Comparison of ENCODE assay signal across 1 cellular context in the genomic region with DNA sequence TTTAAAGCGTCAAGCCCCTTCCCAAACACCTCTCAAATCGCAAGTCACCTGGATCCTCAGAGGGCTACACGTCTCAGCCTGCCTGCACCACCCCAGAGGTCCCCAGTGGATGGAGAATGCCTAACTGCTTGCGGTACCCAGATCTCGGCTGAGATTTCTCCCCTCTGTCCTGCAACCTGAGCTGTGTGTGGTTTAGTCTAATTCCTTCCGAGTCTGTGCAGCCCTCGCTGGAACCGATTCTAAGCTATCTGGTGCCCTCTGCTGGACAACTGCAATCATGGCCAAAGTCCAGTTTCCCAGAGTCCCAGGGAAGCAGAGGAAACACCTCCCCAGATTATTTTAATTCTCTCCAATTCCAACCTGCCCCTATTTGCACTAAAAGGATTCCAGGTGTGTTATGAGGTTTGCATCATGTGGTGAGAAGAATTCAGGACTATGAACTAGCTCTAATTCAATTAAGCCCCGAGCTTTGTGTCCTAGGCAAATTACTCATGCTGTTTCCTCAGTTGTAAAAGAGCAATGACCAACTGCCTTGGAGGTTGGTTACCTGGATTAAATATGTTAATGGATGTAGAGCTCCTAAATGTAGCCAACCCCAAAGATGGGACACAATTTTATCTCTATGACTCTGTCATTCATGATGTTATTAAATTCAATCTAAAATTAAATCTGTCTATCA.
A peak's percentile ranks its signal among the peaks of the same experiment; 100 is the strongest.
TF ChIP-seq lines count a peak whose summit lies in the region.

No MANE protein-coding gene starts in this region.

TF ChIP-seq in HepG2, 621 proteins besides CTCF, POLR2A, EP300 and RAD21 (continued from another document):
- 0 out of 2 replicates have a peak, but pooled peaks have one; percentile 40 for TF ChIP-seq ZNF30 (CRISPR knock-in tag; IDR thresholded peaks at IDR 0.05)
- no peak for TF ChIP-seq KDM3A (CRISPR knock-in tag; IDR thresholded peaks at IDR 0.05; ENCODE audit: low read depth)
- 0 out of 2 replicates have a peak, but pooled peaks have one; percentile 52 for TF ChIP-seq ZSCAN9 (CRISPR knock-in tag; IDR thresholded peaks at IDR 0.05; ENCODE audit: borderline replicate concordance)
- peak; percentile 80 for TF ChIP-seq ZMYM3 (CRISPR knock-in tag; IDR thresholded peaks at IDR 0.05)
- peak; percentile 56 for TF ChIP-seq CBX1 (IDR thresholded peaks at IDR 0.05; ENCODE audit: low read depth)
- TF ChIP-seq HNF4A (CRISPR knock-in tag; IDR thresholded peaks at IDR 0.05), result peak; percentile 89
- TF ChIP-seq, protein P1, sequence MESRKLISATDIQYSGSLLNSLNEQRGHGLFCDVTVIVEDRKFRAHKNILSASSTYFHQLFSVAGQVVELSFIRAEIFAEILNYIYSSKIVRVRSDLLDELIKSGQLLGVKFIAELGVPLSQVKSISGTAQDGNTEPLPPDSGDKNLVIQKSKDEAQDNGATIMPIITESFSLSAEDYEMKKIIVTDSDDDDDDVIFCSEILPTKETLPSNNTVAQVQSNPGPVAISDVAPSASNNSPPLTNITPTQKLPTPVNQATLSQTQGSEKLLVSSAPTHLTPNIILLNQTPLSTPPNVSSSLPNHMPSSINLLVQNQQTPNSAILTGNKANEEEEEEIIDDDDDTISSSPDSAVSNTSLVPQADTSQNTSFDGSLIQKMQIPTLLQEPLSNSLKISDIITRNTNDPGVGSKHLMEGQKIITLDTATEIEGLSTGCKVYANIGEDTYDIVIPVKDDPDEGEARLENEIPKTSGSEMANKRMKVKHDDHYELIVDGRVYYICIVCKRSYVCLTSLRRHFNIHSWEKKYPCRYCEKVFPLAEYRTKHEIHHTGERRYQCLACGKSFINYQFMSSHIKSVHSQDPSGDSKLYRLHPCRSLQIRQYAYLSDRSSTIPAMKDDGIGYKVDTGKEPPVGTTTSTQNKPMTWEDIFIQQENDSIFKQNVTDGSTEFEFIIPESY (CRISPR knock-in tag; IDR thresholded peaks at IDR 0.05), result no peak
- no peak for TF ChIP-seq ZNF670 (CRISPR knock-in tag; IDR thresholded peaks at IDR 0.05; ENCODE audit: borderline replicate concordance)
- no peak for TF ChIP-seq ZZZ3 (CRISPR knock-in tag; IDR thresholded peaks at IDR 0.05; ENCODE audit: borderline replicate concordance)
- TF ChIP-seq, protein P2, sequence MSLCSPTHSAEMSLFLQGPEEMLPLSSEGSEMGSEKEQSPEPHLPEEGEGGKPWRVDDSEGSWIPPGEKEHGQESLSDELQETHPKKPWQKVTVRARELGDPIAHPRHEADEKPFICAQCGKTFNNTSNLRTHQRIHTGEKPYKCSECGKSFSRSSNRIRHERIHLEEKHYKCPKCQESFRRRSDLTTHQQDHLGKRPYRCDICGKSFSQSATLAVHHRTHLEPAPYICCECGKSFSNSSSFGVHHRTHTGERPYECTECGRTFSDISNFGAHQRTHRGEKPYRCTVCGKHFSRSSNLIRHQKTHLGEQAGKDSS (CRISPR knock-in tag; IDR thresholded peaks at IDR 0.05; ENCODE audit: borderline replicate concordance, low read depth), result 0 out of 2 replicates have a peak, but pooled peaks have one; percentile 64
- TF ChIP-seq NONO (IDR thresholded peaks at IDR 0.05), result no peak
- 0 out of 2 replicates have a peak, but pooled peaks have one; percentile 25 for TF ChIP-seq NONO (CRISPR knock-in tag; conservative IDR thresholded peaks at IDR 0.05)
- TF ChIP-seq, protein P3, sequence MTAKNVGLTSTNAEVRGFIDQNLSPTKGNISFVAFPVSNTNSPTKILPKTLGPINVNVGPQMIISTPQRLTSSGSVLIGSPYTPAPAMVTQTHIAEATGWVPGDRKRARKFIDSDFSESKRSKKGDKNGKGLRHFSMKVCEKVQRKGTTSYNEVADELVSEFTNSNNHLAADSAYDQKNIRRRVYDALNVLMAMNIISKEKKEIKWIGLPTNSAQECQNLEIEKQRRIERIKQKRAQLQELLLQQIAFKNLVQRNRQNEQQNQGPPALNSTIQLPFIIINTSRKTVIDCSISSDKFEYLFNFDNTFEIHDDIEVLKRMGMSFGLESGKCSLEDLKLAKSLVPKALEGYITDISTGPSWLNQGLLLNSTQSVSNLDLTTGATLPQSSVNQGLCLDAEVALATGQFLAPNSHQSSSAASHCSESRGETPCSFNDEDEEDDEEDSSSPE (CRISPR knock-in tag; IDR thresholded peaks at IDR 0.05), result no peak
- peak; percentile 74 for TF ChIP-seq ZFP36 (IDR thresholded peaks at IDR 0.05; ENCODE audit: borderline replicate concordance, low read depth, low read length, partially characterized antibody)
- TF ChIP-seq ELF3 (CRISPR knock-in tag; IDR thresholded peaks at IDR 0.05), result 0 out of 2 replicates have a peak, but pooled peaks have one; percentile 15
- no peak for TF ChIP-seq NKX3-1 (CRISPR knock-in tag; IDR thresholded peaks at IDR 0.05)
- TF ChIP-seq, protein P4, sequence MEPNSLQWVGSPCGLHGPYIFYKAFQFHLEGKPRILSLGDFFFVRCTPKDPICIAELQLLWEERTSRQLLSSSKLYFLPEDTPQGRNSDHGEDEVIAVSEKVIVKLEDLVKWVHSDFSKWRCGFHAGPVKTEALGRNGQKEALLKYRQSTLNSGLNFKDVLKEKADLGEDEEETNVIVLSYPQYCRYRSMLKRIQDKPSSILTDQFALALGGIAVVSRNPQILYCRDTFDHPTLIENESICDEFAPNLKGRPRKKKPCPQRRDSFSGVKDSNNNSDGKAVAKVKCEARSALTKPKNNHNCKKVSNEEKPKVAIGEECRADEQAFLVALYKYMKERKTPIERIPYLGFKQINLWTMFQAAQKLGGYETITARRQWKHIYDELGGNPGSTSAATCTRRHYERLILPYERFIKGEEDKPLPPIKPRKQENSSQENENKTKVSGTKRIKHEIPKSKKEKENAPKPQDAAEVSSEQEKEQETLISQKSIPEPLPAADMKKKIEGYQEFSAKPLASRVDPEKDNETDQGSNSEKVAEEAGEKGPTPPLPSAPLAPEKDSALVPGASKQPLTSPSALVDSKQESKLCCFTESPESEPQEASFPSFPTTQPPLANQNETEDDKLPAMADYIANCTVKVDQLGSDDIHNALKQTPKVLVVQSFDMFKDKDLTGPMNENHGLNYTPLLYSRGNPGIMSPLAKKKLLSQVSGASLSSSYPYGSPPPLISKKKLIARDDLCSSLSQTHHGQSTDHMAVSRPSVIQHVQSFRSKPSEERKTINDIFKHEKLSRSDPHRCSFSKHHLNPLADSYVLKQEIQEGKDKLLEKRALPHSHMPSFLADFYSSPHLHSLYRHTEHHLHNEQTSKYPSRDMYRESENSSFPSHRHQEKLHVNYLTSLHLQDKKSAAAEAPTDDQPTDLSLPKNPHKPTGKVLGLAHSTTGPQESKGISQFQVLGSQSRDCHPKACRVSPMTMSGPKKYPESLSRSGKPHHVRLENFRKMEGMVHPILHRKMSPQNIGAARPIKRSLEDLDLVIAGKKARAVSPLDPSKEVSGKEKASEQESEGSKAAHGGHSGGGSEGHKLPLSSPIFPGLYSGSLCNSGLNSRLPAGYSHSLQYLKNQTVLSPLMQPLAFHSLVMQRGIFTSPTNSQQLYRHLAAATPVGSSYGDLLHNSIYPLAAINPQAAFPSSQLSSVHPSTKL (CRISPR knock-in tag; IDR thresholded peaks at IDR 0.05), result 0 out of 2 replicates have a peak, but pooled peaks have one; percentile 12
- no peak for TF ChIP-seq BORCS8-MEF2B (CRISPR knock-in tag; IDR thresholded peaks at IDR 0.05)
- TF ChIP-seq PAX8 (CRISPR knock-in tag; IDR thresholded peaks at IDR 0.05; ENCODE audit: borderline replicate concordance), result 0 out of 2 replicates have a peak, but pooled peaks have one; percentile 41
- TF ChIP-seq, protein P5, sequence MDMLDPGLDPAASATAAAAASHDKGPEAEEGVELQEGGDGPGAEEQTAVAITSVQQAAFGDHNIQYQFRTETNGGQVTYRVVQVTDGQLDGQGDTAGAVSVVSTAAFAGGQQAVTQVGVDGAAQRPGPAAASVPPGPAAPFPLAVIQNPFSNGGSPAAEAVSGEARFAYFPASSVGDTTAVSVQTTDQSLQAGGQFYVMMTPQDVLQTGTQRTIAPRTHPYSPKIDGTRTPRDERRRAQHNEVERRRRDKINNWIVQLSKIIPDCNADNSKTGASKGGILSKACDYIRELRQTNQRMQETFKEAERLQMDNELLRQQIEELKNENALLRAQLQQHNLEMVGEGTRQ (IDR thresholded peaks at IDR 0.05; ENCODE audit: low read depth, low read length), result no peak
- TF ChIP-seq, protein P5 (CRISPR knock-in tag; IDR thresholded peaks at IDR 0.05; ENCODE audit: borderline replicate concordance), result no peak
- TF ChIP-seq, protein P6, sequence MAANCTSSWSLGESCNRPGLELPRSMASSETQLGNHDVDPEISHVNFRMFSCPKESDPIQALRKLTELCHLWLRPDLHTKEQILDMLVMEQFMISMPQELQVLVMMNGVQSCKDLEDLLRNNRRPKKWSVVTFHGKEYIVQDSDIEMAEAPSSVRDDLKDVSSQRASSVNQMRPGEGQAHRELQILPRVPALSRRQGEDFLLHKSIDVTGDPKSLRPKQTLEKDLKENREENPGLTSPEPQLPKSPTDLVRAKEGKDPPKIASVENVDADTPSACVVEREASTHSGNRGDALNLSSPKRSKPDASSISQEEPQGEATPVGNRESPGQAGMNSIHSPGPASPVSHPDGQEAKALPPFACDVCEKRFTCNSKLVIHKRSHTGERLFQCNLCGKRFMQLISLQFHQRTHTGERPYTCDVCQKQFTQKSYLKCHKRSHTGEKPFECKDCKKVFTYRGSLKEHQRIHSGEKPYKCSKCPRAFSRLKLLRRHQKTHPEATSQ (CRISPR knock-in tag; IDR thresholded peaks at IDR 0.05; ENCODE audit: borderline replicate concordance), result no peak
- TF ChIP-seq SSRP1 (CRISPR knock-in tag; IDR thresholded peaks at IDR 0.05), result no peak
- TF ChIP-seq, protein P7, sequence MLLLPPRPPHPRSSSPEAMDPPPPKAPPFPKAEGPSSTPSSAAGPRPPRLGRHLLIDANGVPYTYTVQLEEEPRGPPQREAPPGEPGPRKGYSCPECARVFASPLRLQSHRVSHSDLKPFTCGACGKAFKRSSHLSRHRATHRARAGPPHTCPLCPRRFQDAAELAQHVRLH (CRISPR knock-in tag; IDR thresholded peaks at IDR 0.05; ENCODE audit: borderline replicate concordance, low read depth), result no peak
- TF ChIP-seq NFIB (CRISPR knock-in tag; IDR thresholded peaks at IDR 0.05; ENCODE audit: borderline replicate concordance), result no peak
- TF ChIP-seq NCOA5 (CRISPR knock-in tag; IDR thresholded peaks at IDR 0.05), result no peak
- TF ChIP-seq PAF1 (CRISPR knock-in tag; IDR thresholded peaks at IDR 0.05), result no peak
- TF ChIP-seq ZNF782 (CRISPR knock-in tag; IDR thresholded peaks at IDR 0.05; ENCODE audit: borderline replicate concordance), result 0 out of 2 replicates have a peak, but pooled peaks have one; percentile 55
- TF ChIP-seq HNF4G (IDR thresholded peaks at IDR 0.05; ENCODE audit: borderline replicate concordance, low read depth, low read length), result peak; percentile 97
- TF ChIP-seq HNF4G (CRISPR knock-in tag; IDR thresholded peaks at IDR 0.05; ENCODE audit: borderline replicate concordance, low read depth), result peak; percentile 75; the same call in 1 of the 2 replicates
- TF ChIP-seq, protein P8, sequence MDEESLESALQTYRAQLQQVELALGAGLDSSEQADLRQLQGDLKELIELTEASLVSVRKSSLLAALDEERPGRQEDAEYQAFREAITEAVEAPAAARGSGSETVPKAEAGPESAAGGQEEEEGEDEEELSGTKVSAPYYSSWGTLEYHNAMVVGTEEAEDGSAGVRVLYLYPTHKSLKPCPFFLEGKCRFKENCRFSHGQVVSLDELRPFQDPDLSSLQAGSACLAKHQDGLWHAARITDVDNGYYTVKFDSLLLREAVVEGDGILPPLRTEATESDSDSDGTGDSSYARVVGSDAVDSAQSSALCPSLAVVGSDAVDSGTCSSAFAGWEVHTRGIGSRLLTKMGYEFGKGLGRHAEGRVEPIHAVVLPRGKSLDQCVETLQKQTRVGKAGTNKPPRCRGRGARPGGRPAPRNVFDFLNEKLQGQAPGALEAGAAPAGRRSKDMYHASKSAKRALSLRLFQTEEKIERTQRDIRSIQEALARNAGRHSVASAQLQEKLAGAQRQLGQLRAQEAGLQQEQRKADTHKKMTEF (CRISPR knock-in tag; IDR thresholded peaks at IDR 0.05), result peak; percentile 23; the same call in 1 of the 2 replicates
- peak; percentile 61 for TF ChIP-seq XRCC5 (optimal IDR thresholded peaks at IDR 0.05; ENCODE audit: low read length)
- TF ChIP-seq U2AF1 (optimal IDR thresholded peaks at IDR 0.05; ENCODE audit: low read depth, low read length), result no peak
- TF ChIP-seq ADNP (CRISPR knock-in tag; IDR thresholded peaks at IDR 0.05), result no peak
- TF ChIP-seq, protein P9, sequence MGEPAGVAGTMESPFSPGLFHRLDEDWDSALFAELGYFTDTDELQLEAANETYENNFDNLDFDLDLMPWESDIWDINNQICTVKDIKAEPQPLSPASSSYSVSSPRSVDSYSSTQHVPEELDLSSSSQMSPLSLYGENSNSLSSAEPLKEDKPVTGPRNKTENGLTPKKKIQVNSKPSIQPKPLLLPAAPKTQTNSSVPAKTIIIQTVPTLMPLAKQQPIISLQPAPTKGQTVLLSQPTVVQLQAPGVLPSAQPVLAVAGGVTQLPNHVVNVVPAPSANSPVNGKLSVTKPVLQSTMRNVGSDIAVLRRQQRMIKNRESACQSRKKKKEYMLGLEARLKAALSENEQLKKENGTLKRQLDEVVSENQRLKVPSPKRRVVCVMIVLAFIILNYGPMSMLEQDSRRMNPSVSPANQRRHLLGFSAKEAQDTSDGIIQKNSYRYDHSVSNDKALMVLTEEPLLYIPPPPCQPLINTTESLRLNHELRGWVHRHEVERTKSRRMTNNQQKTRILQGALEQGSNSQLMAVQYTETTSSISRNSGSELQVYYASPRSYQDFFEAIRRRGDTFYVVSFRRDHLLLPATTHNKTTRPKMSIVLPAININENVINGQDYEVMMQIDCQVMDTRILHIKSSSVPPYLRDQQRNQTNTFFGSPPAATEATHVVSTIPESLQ (CRISPR knock-in tag; conservative IDR thresholded peaks at IDR 0.05), result no peak
TF ChIP-seq in HepG2: peak in this region for 25.
